13 cellular contexts compared by ENCODE assay signal in genomic region chr5:133928690-133929393, GRCh38. TPM values are rescaled to one million over a fixed set of nuclear protein-coding genes. Genes with fewer than 3 reads are reported as not detected.
A peak's percentile ranks its signal among the peaks of the same experiment; 100 is the strongest.
DNase-seq lines count a peak whose midpoint lies in the region; ATAC-seq and TF ChIP-seq lines count a peak whose summit lies in the region.
"Had no signal": no experiment of that assay in that cellular context is flagged by ENCODE, and none has a peak within 500 bp of the region (broad histone marks: within the 10 kb centered on the region; RNA-seq: fewer than 3 reads in every experiment).

No MANE protein-coding gene starts in this region.

- ATAC-seq in GM18907 (IDR thresholded peaks at IDR 0.05; ENCODE audit: unreplicated experiment) (peak; percentile 40), memory B cell (ENCODE audit: low read depth) (peak; percentile 53), GM21515 (IDR thresholded peaks at IDR 0.05; ENCODE audit: unreplicated experiment) (no peak)
- ATAC-seq: heart left ventricle had no signal

- H3K4me1 ChIP-seq in Karpas-422 (ENCODE audit: low read length) (peaks cover 63% of the 10 kb centered on the region), Caco-2 (peaks cover 29% of the 10 kb centered on the region)

- no peak for DNase-seq in T-helper 2 cell treated with Interferon-gamma antibody and Interleukin-4, amounts not matched to agents 5 μg/mL and 100 μg/mL, for 36 hours (ENCODE audit: low spot score)
- DNase-seq in T-helper 2 cell (no peak), Karpas-422 (peak; percentile 63), memory B cell (ENCODE audit: low spot score in 2 of 2) (peak; percentile 32 to 43), DMS53 (lab: John Stamatoyannopoulos, UW) (no peak), Caco-2 (no peak)
- DNase-seq: COR-L47, heart left ventricle, T-helper 1 cell, tibial artery had no signal

- peak overlapping the region; percentile 45 for H3K27ac Mint-ChIP-seq in T-helper 2 cell treated with Interferon-gamma antibody and Interleukin-4, amounts not matched to agents 5 μg/mL and 100 μg/mL, for 36 hours
- H3K27ac Mint-ChIP-seq in memory B cell (peak overlapping the region; percentile 94), Caco-2 (ENCODE audit: unreplicated experiment) (no peak overlapping the region)

- BruUV-seq in Caco-2 (replicated peaks; lab: Mats Ljungman, UMichigan) = no TSS peak

- CTCF ChIA-PET in Caco-2 (lab: Charles Lee) = interaction anchor here (0.8 kb wide), 1 partner anchor 505 kb away, joined by 3 read pairs; no protein-coding TSS in a partner anchor

- H3K9me3 Mint-ChIP-seq in T-helper 2 cell treated with Interferon-gamma antibody and Interleukin-4, amounts not matched to agents 5 μg/mL and 100 μg/mL, for 36 hours = no peaks in the 10 kb centered on the region
- H3K9me3 Mint-ChIP-seq in memory B cell (no peaks in the 10 kb centered on the region), Caco-2 (ENCODE audit: unreplicated experiment) (no peaks in the 10 kb centered on the region)

- H3K36me3 Mint-ChIP-seq in T-helper 2 cell treated with Interferon-gamma antibody and Interleukin-4, amounts not matched to agents 5 μg/mL and 100 μg/mL, for 36 hours (ENCODE audit: low read depth) = no peaks in the 10 kb centered on the region
- H3K36me3 Mint-ChIP-seq in memory B cell (no peaks in the 10 kb centered on the region), Caco-2 (ENCODE audit: insufficient read depth, unreplicated experiment) (no peaks in the 10 kb centered on the region)

- H3K9ac ChIP-seq in Karpas-422 (ENCODE audit: low read length) = peak overlapping the region; percentile 31

- no peak overlapping the region for H3K4me3 Mint-ChIP-seq in T-helper 2 cell treated with Interferon-gamma antibody and Interleukin-4, amounts not matched to agents 5 μg/mL and 100 μg/mL, for 36 hours
- peak overlapping the region; percentile 8 for H3K4me3 Mint-ChIP-seq in memory B cell
- no peak overlapping the region for H3K4me3 Mint-ChIP-seq in Caco-2 (ENCODE audit: unreplicated experiment)

- H3K27me3 Mint-ChIP-seq in T-helper 2 cell treated with Interferon-gamma antibody and Interleukin-4, amounts not matched to agents 5 μg/mL and 100 μg/mL, for 36 hours (ENCODE audit: low read depth) = no peaks in the 10 kb centered on the region
- H3K27me3 Mint-ChIP-seq in memory B cell (no peaks in the 10 kb centered on the region), Caco-2 (ENCODE audit: insufficient read depth, unreplicated experiment) (peaks cover under 1% of the 10 kb centered on the region)

- peak overlapping the region; percentile 28 for H3K4me2 ChIP-seq in Karpas-422 (ENCODE audit: low read depth, low read length, poor library complexity, severe bottlenecking)

- no peaks in the 10 kb centered on the region for H3K36me3 ChIP-seq in Karpas-422 (ENCODE audit: insufficient read depth, low read length)
- no peaks in the 10 kb centered on the region; the same call in 1 of the 2 replicates for H3K36me3 ChIP-seq in Caco-2 (ENCODE audit: control insufficient read depth, insufficient read depth, low read length)
- H3K36me3 ChIP-seq: heart left ventricle, tibial artery had no signal

- peak overlapping the region; percentile 12; the same call in 1 of the 2 replicates for H2AFZ ChIP-seq in Karpas-422 (ENCODE audit: low read length)

- H3K9me3 ChIP-seq in Karpas-422 (ENCODE audit: low read length) = no peaks in the 10 kb centered on the region
- H3K9me3 ChIP-seq in Caco-2 = no peaks in the 10 kb centered on the region
- H3K9me3 ChIP-seq: heart left ventricle, tibial artery had no signal

- H3K4me3 ChIP-seq in Karpas-422 (ENCODE audit: low read length) = no peak overlapping the region
- H3K4me3 ChIP-seq in Caco-2 (ENCODE audit: low read depth, low read length) = no peak overlapping the region
- H3K4me3 ChIP-seq: heart left ventricle, tibial artery had no signal

- intact Hi-C loops in Caco-2 (cut with micrococcal nuclease; ENCODE audit: unreplicated experiment) = no loop called here

- TF ChIP-seq CTCF in Caco-2 (IDR thresholded peaks at IDR 0.05; ENCODE audit: insufficient read depth in 1 of 2, low read depth in 1 of 2, low read length in 1 of 2, severe bottlenecking in 1 of 2, unreplicated experiment in 1 of 2) = no peak

- peak overlapping the region; percentile 40 for H3K27ac ChIP-seq in Karpas-422 (ENCODE audit: low read length)
- H3K27ac ChIP-seq: 22Rv1, heart left ventricle had no signal

- no peaks in the 10 kb centered on the region for H4K20me1 ChIP-seq in Karpas-422 (ENCODE audit: insufficient read depth, low read depth, low read length)

- H3K4me1 Mint-ChIP-seq in T-helper 2 cell treated with Interferon-gamma antibody and Interleukin-4, amounts not matched to agents 5 μg/mL and 100 μg/mL, for 36 hours (ENCODE audit: low read depth) = peaks cover 25% of the 10 kb centered on the region
- H3K4me1 Mint-ChIP-seq in memory B cell (peaks cover 55% of the 10 kb centered on the region), Caco-2 (ENCODE audit: low read depth, unreplicated experiment) (peaks cover 10% of the 10 kb centered on the region)

- no peaks in the 10 kb centered on the region for H3K9me2 ChIP-seq in Karpas-422 (replicated peaks; ENCODE audit: insufficient read depth, low read length)

- H3K27me3 ChIP-seq in Karpas-422 (ENCODE audit: low read length) (no peaks in the 10 kb centered on the region), Caco-2 (replicated peaks; ENCODE audit: control insufficient read depth, insufficient read depth, low read length) (no peaks in the 10 kb centered on the region)
- H3K27me3 ChIP-seq: tibial artery had no signal

- POLR2A ChIA-PET in Caco-2 (lab: Charles Lee) = no interaction called here

- no peaks in the 10 kb centered on the region for H3K79me2 ChIP-seq in Karpas-422 (ENCODE audit: low read length)

RNA-seq across cellular contexts. Expression of gene C5orf15, which starts 39.6 kb away (rescaled TPM):
- total RNA-seq in Karpas-422 (2014; rRNA removed; shearing (Covaris generic); ENCODE audit: low replicate concordance) = 20.5 and 57.4 TPM in 2 replicates
- 35.6 and 41.4 TPM in 2 replicates for total RNA-seq in Caco-2 (2022)

Comparison
In these comparisons a context has a peak if more than half of its experiments do, and no peak if none do; other contexts are left out.
1. DNase-seq: peak in Karpas-422 (single experiment) and memory B cell (2 of 2); none in T-helper 2 cell treated with Interferon-gamma antibody and Interleukin-4, amounts not matched to agents 5 μg/mL and 100 μg/mL, for 36 hours (single experiment), T-helper 2 cell (0 of 5), DMS53 (single experiment) and Caco-2 (0 of 2).